14 cellular contexts compared by ENCODE assay signal in genomic region chr5:40955313-40955712, GRCh38. TPM values are rescaled to one million over a fixed set of nuclear protein-coding genes. Genes with fewer than 3 reads are reported as not detected.
DNase-seq lines count a peak whose midpoint lies in the region; ATAC-seq and TF ChIP-seq lines count a peak whose summit lies in the region.
"Had no signal": no experiment of that assay in that cellular context is flagged by ENCODE, and none has a peak within 500 bp of the region (broad histone marks: within the 10 kb centered on the region; RNA-seq: fewer than 3 reads in every experiment).

No MANE protein-coding gene starts in this region.

- H3K4me3 Mint-ChIP-seq in T-helper 17 cell = no peak overlapping the region
- H3K4me3 Mint-ChIP-seq: GM23338 had no signal

- no peaks in the 10 kb centered on the region for H3K4me1 ChIP-seq in mucosa of descending colon (ENCODE audit: low read depth)
- H3K4me1 ChIP-seq: BE2C had no signal

- no peak overlapping the region for H3K27ac Mint-ChIP-seq in T-helper 17 cell
- H3K27ac Mint-ChIP-seq: CD4-positive, alpha-beta memory T cell; GM23338 had no signal

- H3K27me3 Mint-ChIP-seq in T-helper 17 cell = peaks cover 8% of the 10 kb centered on the region

- no peaks in the 10 kb centered on the region for H3K4me1 Mint-ChIP-seq in T-helper 17 cell
- H3K4me1 Mint-ChIP-seq: CD4-positive, alpha-beta memory T cell had no signal

- peak; percentile 44 for ATAC-seq in mucosa of descending colon
- no peak for ATAC-seq in T-helper 17 cell
- ATAC-seq: GM12878, GM23338 had no signal

- intact Hi-C loops in mucosa of descending colon (cut with DNase I, micrococcal nuclease) = no loop called here

- no peaks in the 10 kb centered on the region for H3K36me3 Mint-ChIP-seq in T-helper 17 cell (ENCODE audit: low read depth)
- H3K36me3 Mint-ChIP-seq: CD4-positive, alpha-beta memory T cell had no signal

- H3K9me3 ChIP-seq in mucosa of descending colon = peaks cover 5% of the 10 kb centered on the region
- no peaks in the 10 kb centered on the region for H3K9me3 ChIP-seq in T-helper 17 cell (ENCODE audit: control insufficient read depth, low read length, poor library complexity, severe bottlenecking)

- no peak overlapping the region for H3K4me3 ChIP-seq in mucosa of descending colon
- H3K4me3 ChIP-seq: GM12878, GM23338 had no signal

- no peaks in the 10 kb centered on the region for H3K36me3 ChIP-seq in mucosa of descending colon (ENCODE audit: low read depth)
- H3K36me3 ChIP-seq: BE2C had no signal

- DNase-seq in A172 (ENCODE audit: low spot score) = peak; percentile 6
- DNase-seq in NCI-H69 (lab: John Stamatoyannopoulos, UW) = peak; percentile 74
- peak; percentile 45 for DNase-seq in dermis blood vessel endothelial cell
- no peak for DNase-seq in mucosa of descending colon
- no peak for DNase-seq in AG20443 (ENCODE audit: low spot score)
- no peak for DNase-seq in T-helper 17 cell
- DNase-seq in effector CD8-positive, alpha-beta T cell (lab: John Stamatoyannopoulos, UW) = no peak
- DNase-seq: BE2C; CD4-positive, alpha-beta memory T cell; DMS79; H7 had no signal

- no peak for TF ChIP-seq CTCF in mucosa of descending colon (IDR thresholded peaks at IDR 0.05)

RNA-seq across cellular contexts. Expression of gene C7, which starts 46.0 kb away (rescaled TPM):
- total RNA-seq in A172 (2014; rRNA removed; shearing (Covaris generic)) = not detected in 2 replicates
- total RNA-seq in dermis blood vessel endothelial cell = under 0.01 and 0.28 TPM in 2 replicates
- total RNA-seq in mucosa of descending colon = 100 to 1,000 TPM in 1 of 3 donors, 10 to 100 TPM in 1, 1 to 10 TPM in 1; 9.2 to 258 (median 44.1) TPM
- total RNA-seq in T-helper 17 cell = not detected
- total RNA-seq: CD4-positive, alpha-beta memory T cell; G401 had no signal

Comparison
In these comparisons a context has a peak if more than half of its experiments do, and no peak if none do; other contexts are left out.
1. DNase-seq: peak in A172 (single experiment), NCI-H69 (single experiment) and dermis blood vessel endothelial cell (single experiment); none in mucosa of descending colon (0 of 3), AG20443 (single experiment), T-helper 17 cell (0 of 3) and effector CD8-positive, alpha-beta T cell (single experiment).